Comparison of ENCODE assay signal across 9 cellular contexts in genomic region chr11:111230122-111230465, GRCh38. TPM values are rescaled to one million over a fixed set of nuclear protein-coding genes. Genes with fewer than 3 reads are reported as not detected.
DNase-seq lines count a peak whose midpoint lies in the region; ATAC-seq and TF ChIP-seq lines count a peak whose summit lies in the region.
"Had no signal": no experiment of that assay in that cellular context is flagged by ENCODE, and none has a peak within 500 bp of the region (broad histone marks: within the 10 kb centered on the region; RNA-seq: fewer than 3 reads in every experiment).

No MANE protein-coding gene starts in this region.

- H3K27me3 Mint-ChIP-seq in activated CD4-positive, alpha-beta memory T cell treated with anti-CD3 and anti-CD28 coated beads, Interleukin-2, amount 10 ng/mL, durations not matched to agents 7 days and 5 days: peaks cover 31% of the 10 kb centered on the region
- peaks cover 16% of the 10 kb centered on the region for H3K27me3 Mint-ChIP-seq in activated CD4-positive, alpha-beta memory T cell treated with anti-CD3 and anti-CD28 coated beads for 36 hours

- no peak for DNase-seq in activated CD4-positive, alpha-beta memory T cell treated with anti-CD3 and anti-CD28 coated beads, Interleukin-2, amount 10 ng/mL, durations not matched to agents 7 days and 5 days
- DNase-seq in activated CD4-positive, alpha-beta memory T cell treated with anti-CD3 and anti-CD28 coated beads for 36 hours: no peak
- DNase-seq in esophagus muscularis mucosa (ENCODE audit: extremely low spot score): no peak
- DNase-seq in testis: no peak
- DNase-seq in HK-2 (ENCODE audit: unreplicated experiment): no peak
- DNase-seq in NCI-H2227 treated with DMSO at 0.1 percent for 48 hours (lab: John Stamatoyannopoulos, UW): no peak
- no peak for DNase-seq in sigmoid colon

- CTCF ChIA-PET in activated CD4-positive, alpha-beta memory T cell treated with anti-CD3 and anti-CD28 coated beads, Interleukin-2, amount 10 ng/mL, durations not matched to agents 7 days and 5 days (lab: Charles Lee): interaction anchor here (0.6 to 4.2 kb wide), 14 partner anchors 9 to 853 kb away, joined by 3 to 25 read pairs (median 3); partner anchors contain the start of gene ALG9
- CTCF ChIA-PET in activated CD4-positive, alpha-beta memory T cell treated with anti-CD3 and anti-CD28 coated beads for 36 hours (lab: Charles Lee): interaction anchor here (0.8 to 2.5 kb wide), 21 partner anchors 8 to 838 kb away, joined by 3 to 17 read pairs (median 3); partner anchors contain the start of gene POU2AF2

- H3K27me3 ChIP-seq in esophagus muscularis mucosa (peaks cover 0 to 3% (median 0%) of the 10 kb centered on the region in 4 donors), testis (no peaks in the 10 kb centered on the region), sigmoid colon (no peaks in the 10 kb centered on the region)

- no peak for TF ChIP-seq CTCF in esophagus muscularis mucosa (IDR thresholded peaks at IDR 0.05)
- no peak for TF ChIP-seq CTCF in testis (IDR thresholded peaks at IDR 0.05)
- TF ChIP-seq CTCF in sigmoid colon (IDR thresholded peaks at IDR 0.05): no peak

- H3K9me3 ChIP-seq in esophagus muscularis mucosa: no peaks in the 10 kb centered on the region
- H3K9me3 ChIP-seq in testis: no peaks in the 10 kb centered on the region
- H3K9me3 ChIP-seq in sigmoid colon: no peaks in the 10 kb centered on the region

- H3K36me3 ChIP-seq in esophagus muscularis mucosa (no peaks in the 10 kb centered on the region), testis (ENCODE audit: low read depth, missing control alignments) (no peaks in the 10 kb centered on the region), sigmoid colon (no peaks in the 10 kb centered on the region)

- no peak overlapping the region for H3K27ac Mint-ChIP-seq in activated CD4-positive, alpha-beta memory T cell treated with anti-CD3 and anti-CD28 coated beads, Interleukin-2, amount 10 ng/mL, durations not matched to agents 7 days and 5 days
- H3K27ac Mint-ChIP-seq in activated CD4-positive, alpha-beta memory T cell treated with anti-CD3 and anti-CD28 coated beads for 36 hours: no peak overlapping the region

- H3K4me3 ChIP-seq in esophagus muscularis mucosa: peak overlapping the region; percentile 43 to 64 (median 54)
- H3K4me3 ChIP-seq in testis: peak overlapping the region in 1 of 2 donors; percentile 58
- peak overlapping the region in 2 of 4 donors; percentile 42 to 48 for H3K4me3 ChIP-seq in sigmoid colon

- no peaks in the 10 kb centered on the region for H3K9me3 Mint-ChIP-seq in activated CD4-positive, alpha-beta memory T cell treated with anti-CD3 and anti-CD28 coated beads, Interleukin-2, amount 10 ng/mL, durations not matched to agents 7 days and 5 days
- H3K9me3 Mint-ChIP-seq in activated CD4-positive, alpha-beta memory T cell treated with anti-CD3 and anti-CD28 coated beads for 36 hours: peaks cover under 1% of the 10 kb centered on the region

- H3K4me1 Mint-ChIP-seq in activated CD4-positive, alpha-beta memory T cell treated with anti-CD3 and anti-CD28 coated beads, Interleukin-2, amount 10 ng/mL, durations not matched to agents 7 days and 5 days: peaks cover 30% of the 10 kb centered on the region
- peaks cover 15% of the 10 kb centered on the region for H3K4me1 Mint-ChIP-seq in activated CD4-positive, alpha-beta memory T cell treated with anti-CD3 and anti-CD28 coated beads for 36 hours (ENCODE audit: low read depth)

- no peak for TF ChIP-seq POLR2A in esophagus muscularis mucosa (IDR thresholded peaks at IDR 0.05; ENCODE audit: low read depth)
- TF ChIP-seq POLR2A in testis (IDR thresholded peaks at IDR 0.05): no peak
- TF ChIP-seq POLR2A in sigmoid colon (IDR thresholded peaks at IDR 0.05): no peak

- 47% methylated on average over 6 of the region's 6 CpGs for WGBS in esophagus muscularis mucosa
- WGBS in testis, 2 donors: 39 to 44% methylated on average over 6 of the region's 6 CpGs
- WGBS in sigmoid colon, 2 donors: 46 to 50% methylated on average over 6 of the region's 6 CpGs

- H3K4me1 ChIP-seq in esophagus muscularis mucosa: peaks cover 4 to 12% (median 5%) of the 10 kb centered on the region in 4 donors
- H3K4me1 ChIP-seq in testis: peaks cover 27% of the 10 kb centered on the region
- peaks cover 0 to 9% (median 3%) of the 10 kb centered on the region in 4 donors for H3K4me1 ChIP-seq in sigmoid colon

- peak; percentile 15 for ATAC-seq in HG03439 (IDR thresholded peaks at IDR 0.05; ENCODE audit: unreplicated experiment)

- peak overlapping the region; percentile 75 for H3K4me3 Mint-ChIP-seq in activated CD4-positive, alpha-beta memory T cell treated with anti-CD3 and anti-CD28 coated beads, Interleukin-2, amount 10 ng/mL, durations not matched to agents 7 days and 5 days
- no peak overlapping the region for H3K4me3 Mint-ChIP-seq in activated CD4-positive, alpha-beta memory T cell treated with anti-CD3 and anti-CD28 coated beads for 36 hours

- intact Hi-C loops in activated CD4-positive, alpha-beta memory T cell treated with anti-CD3 and anti-CD28 coated beads for 36 hours (cut with micrococcal nuclease): loop anchor here (1.0 to 10.0 kb wide), 2 partner anchors 782 to 1025 kb away; no protein-coding TSS in a partner anchor
- intact Hi-C loops in esophagus muscularis mucosa (cut with DNase I): loop anchor here (5.0 kb wide), 2 partner anchors 518 to 778 kb away; partner anchors contain the start of gene ARHGAP20
- intact Hi-C loops in testis (cut with DNase I; ENCODE audit: low total_unique reads): no loop called here
- intact Hi-C loops in sigmoid colon (cut with DNase I): loop anchor here (2.0 to 5.0 kb wide), 2 partner anchors 517 to 783 kb away; partner anchors contain the start of gene ARHGAP20

- no peak for TF ChIP-seq EP300 in esophagus muscularis mucosa (IDR thresholded peaks at IDR 0.05)
- TF ChIP-seq EP300 in sigmoid colon (IDR thresholded peaks at IDR 0.05): no peak

- no peaks in the 10 kb centered on the region for H3K36me3 Mint-ChIP-seq in activated CD4-positive, alpha-beta memory T cell treated with anti-CD3 and anti-CD28 coated beads, Interleukin-2, amount 10 ng/mL, durations not matched to agents 7 days and 5 days (ENCODE audit: low read depth)
- H3K36me3 Mint-ChIP-seq in activated CD4-positive, alpha-beta memory T cell treated with anti-CD3 and anti-CD28 coated beads for 36 hours: no peaks in the 10 kb centered on the region

- H3K27ac ChIP-seq in esophagus muscularis mucosa (replicated peaks in 1 of 4) (no peak overlapping the region), testis (peak overlapping the region; percentile 56 to 67), sigmoid colon (no peak overlapping the region)

- POLR2A ChIA-PET in activated CD4-positive, alpha-beta memory T cell treated with anti-CD3 and anti-CD28 coated beads, Interleukin-2, amount 10 ng/mL, durations not matched to agents 7 days and 5 days (lab: Charles Lee): interaction anchor here (0.6 to 1.2 kb wide), 2 partner anchors 9 to 405 kb away, joined by 3 read pairs; no protein-coding TSS in a partner anchor
- POLR2A ChIA-PET in activated CD4-positive, alpha-beta memory T cell treated with anti-CD3 and anti-CD28 coated beads for 36 hours (lab: Charles Lee): no interaction called here

RNA-seq across cellular contexts. Expression of gene POU2AF2, which starts 15.4 kb away (rescaled TPM):
- not detected for total RNA-seq in activated CD4-positive, alpha-beta memory T cell treated with anti-CD3 and anti-CD28 coated beads, Interleukin-2, amount 10 ng/mL, durations not matched to agents 7 days and 5 days
- not detected for total RNA-seq in activated CD4-positive, alpha-beta memory T cell treated with anti-CD3 and anti-CD28 coated beads for 36 hours
- total RNA-seq in esophagus muscularis mucosa (under 1 TPM in 1 of 4 donors, not detected in 3; 0.66 TPM), testis (1 to 10 TPM; 2.5 to 5.2 TPM), sigmoid colon (not detected)
- polyA plus RNA-seq in testis (ENCODE audit: insufficient read depth, low read depth, low replicate concordance) (7.9 TPM), sigmoid colon (1 to 10 TPM; 1.5 to 2.5 (median 2.4) TPM)
- total RNA-seq: SK-MEL-5 had no signal

Comparison
In these comparisons a context has a peak if more than half of its experiments do, and no peak if none do; other contexts are left out.
1. H3K27ac ChIP-seq: peak in testis (2 of 2); none in esophagus muscularis mucosa (0 of 4) and sigmoid colon (0 of 4).